1 cellular context compared by ENCODE assay signal in genomic region chr12:12813120-12814101, GRCh38.
TF ChIP-seq lines count a peak whose summit lies in the region.

TSS of gene DDX47 (plus strand) at chr12:12813346. CDS start at chr12:12813368, 22 bp downstream.

TF ChIP-seq in HEK293, 187 proteins besides CTCF, POLR2A, EP300 and RAD21 (continued from another document and continues in another):
- no peak for TF ChIP-seq REPIN1 (tag by site-specific recombination; IDR thresholded peaks at IDR 0.05; ENCODE audit: low read depth)
- TF ChIP-seq ZNF768 (tag by site-specific recombination; IDR thresholded peaks at IDR 0.05): no peak
- no peak; the same call in 1 of the 2 replicates for TF ChIP-seq ZSCAN23 (tag by site-specific recombination; IDR thresholded peaks at IDR 0.05)
- no peak for TF ChIP-seq ZNF280C (tag by site-specific recombination; IDR thresholded peaks at IDR 0.05)
- TF ChIP-seq ZNF560 (tag by site-specific recombination; IDR thresholded peaks at IDR 0.05; ENCODE audit: borderline replicate concordance): no peak
- no peak for TF ChIP-seq ZNF623 (tag by site-specific recombination; IDR thresholded peaks at IDR 0.05)
- TF ChIP-seq, protein P1, sequence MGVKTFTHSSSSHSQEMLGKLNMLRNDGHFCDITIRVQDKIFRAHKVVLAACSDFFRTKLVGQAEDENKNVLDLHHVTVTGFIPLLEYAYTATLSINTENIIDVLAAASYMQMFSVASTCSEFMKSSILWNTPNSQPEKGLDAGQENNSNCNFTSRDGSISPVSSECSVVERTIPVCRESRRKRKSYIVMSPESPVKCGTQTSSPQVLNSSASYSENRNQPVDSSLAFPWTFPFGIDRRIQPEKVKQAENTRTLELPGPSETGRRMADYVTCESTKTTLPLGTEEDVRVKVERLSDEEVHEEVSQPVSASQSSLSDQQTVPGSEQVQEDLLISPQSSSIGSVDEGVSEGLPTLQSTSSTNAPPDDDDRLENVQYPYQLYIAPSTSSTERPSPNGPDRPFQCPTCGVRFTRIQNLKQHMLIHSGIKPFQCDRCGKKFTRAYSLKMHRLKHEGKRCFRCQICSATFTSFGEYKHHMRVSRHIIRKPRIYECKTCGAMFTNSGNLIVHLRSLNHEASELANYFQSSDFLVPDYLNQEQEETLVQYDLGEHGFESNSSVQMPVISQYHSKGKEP (tag by site-specific recombination; IDR thresholded peaks at IDR 0.05): no peak
- 0 out of 2 replicates have a peak, but pooled peaks have one; percentile 42 for TF ChIP-seq ZNF843 (tag by site-specific recombination; IDR thresholded peaks at IDR 0.05)
- TF ChIP-seq ZNF248 (tag by site-specific recombination; IDR thresholded peaks at IDR 0.05): no peak
- TF ChIP-seq ZBTB48 (tag by site-specific recombination; IDR thresholded peaks at IDR 0.05): peak; percentile 49; the same call in 1 of the 2 replicates
- TF ChIP-seq ZNF830 (tag by site-specific recombination; IDR thresholded peaks at IDR 0.05; ENCODE audit: low read depth): no peak
- peak; percentile 49; the same call in 1 of the 2 replicates for TF ChIP-seq ZNF639 (tag by site-specific recombination; IDR thresholded peaks at IDR 0.05)
- TF ChIP-seq ZNF221 (tag by site-specific recombination; IDR thresholded peaks at IDR 0.05; ENCODE audit: borderline replicate concordance): no peak
- TF ChIP-seq ZNF202 (tag by site-specific recombination; IDR thresholded peaks at IDR 0.05; ENCODE audit: borderline replicate concordance): no peak
- no peak for TF ChIP-seq OVOL3 (tag by site-specific recombination; IDR thresholded peaks at IDR 0.05)
- TF ChIP-seq, protein P2, sequence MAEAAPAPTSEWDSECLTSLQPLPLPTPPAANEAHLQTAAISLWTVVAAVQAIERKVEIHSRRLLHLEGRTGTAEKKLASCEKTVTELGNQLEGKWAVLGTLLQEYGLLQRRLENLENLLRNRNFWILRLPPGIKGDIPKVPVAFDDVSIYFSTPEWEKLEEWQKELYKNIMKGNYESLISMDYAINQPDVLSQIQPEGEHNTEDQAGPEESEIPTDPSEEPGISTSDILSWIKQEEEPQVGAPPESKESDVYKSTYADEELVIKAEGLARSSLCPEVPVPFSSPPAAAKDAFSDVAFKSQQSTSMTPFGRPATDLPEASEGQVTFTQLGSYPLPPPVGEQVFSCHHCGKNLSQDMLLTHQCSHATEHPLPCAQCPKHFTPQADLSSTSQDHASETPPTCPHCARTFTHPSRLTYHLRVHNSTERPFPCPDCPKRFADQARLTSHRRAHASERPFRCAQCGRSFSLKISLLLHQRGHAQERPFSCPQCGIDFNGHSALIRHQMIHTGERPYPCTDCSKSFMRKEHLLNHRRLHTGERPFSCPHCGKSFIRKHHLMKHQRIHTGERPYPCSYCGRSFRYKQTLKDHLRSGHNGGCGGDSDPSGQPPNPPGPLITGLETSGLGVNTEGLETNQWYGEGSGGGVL (tag by site-specific recombination; IDR thresholded peaks at IDR 0.05): no peak
- TF ChIP-seq, protein P3, sequence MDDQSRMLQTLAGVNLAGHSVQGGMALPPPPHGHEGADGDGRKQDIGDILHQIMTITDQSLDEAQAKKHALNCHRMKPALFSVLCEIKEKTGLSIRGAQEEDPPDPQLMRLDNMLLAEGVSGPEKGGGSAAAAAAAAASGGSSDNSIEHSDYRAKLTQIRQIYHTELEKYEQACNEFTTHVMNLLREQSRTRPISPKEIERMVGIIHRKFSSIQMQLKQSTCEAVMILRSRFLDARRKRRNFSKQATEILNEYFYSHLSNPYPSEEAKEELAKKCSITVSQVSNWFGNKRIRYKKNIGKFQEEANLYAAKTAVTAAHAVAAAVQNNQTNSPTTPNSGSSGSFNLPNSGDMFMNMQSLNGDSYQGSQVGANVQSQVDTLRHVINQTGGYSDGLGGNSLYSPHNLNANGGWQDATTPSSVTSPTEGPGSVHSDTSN (CRISPR knock-in tag; IDR thresholded peaks at IDR 0.05): peak; percentile 23; the same call in 1 of the 2 replicates
- TF ChIP-seq, protein P4, sequence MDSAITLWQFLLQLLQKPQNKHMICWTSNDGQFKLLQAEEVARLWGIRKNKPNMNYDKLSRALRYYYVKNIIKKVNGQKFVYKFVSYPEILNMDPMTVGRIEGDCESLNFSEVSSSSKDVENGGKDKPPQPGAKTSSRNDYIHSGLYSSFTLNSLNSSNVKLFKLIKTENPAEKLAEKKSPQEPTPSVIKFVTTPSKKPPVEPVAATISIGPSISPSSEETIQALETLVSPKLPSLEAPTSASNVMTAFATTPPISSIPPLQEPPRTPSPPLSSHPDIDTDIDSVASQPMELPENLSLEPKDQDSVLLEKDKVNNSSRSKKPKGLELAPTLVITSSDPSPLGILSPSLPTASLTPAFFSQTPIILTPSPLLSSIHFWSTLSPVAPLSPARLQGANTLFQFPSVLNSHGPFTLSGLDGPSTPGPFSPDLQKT (IDR thresholded peaks at IDR 0.05; ENCODE audit: borderline replicate concordance, low read depth, low read length): no peak
- no peak for TF ChIP-seq GFI1B (tag by site-specific recombination; IDR thresholded peaks at IDR 0.05)
- TF ChIP-seq ZFP41 (tag by site-specific recombination; IDR thresholded peaks at IDR 0.05; ENCODE audit: borderline replicate concordance): no peak
- peak; percentile 64 for TF ChIP-seq ZBTB8A (tag by site-specific recombination; IDR thresholded peaks at IDR 0.05)
- TF ChIP-seq GLIS2 (tag by site-specific recombination; IDR thresholded peaks at IDR 0.05): no peak
- no peak for TF ChIP-seq ZNF311 (tag by site-specific recombination; IDR thresholded peaks at IDR 0.05; ENCODE audit: borderline replicate concordance)
- no peak for TF ChIP-seq ZNF146 (tag by site-specific recombination; IDR thresholded peaks at IDR 0.05)
- TF ChIP-seq ZNF792 (tag by site-specific recombination; IDR thresholded peaks at IDR 0.05): no peak
- TF ChIP-seq PRDM1 (tag by site-specific recombination; IDR thresholded peaks at IDR 0.05): no peak
- TF ChIP-seq ZNF121 (tag by site-specific recombination; IDR thresholded peaks at IDR 0.05): no peak
- no peak for TF ChIP-seq TCF7L2 (IDR thresholded peaks at IDR 0.05; ENCODE audit: borderline replicate concordance, low read depth, low read length)
- TF ChIP-seq ZNF548 (tag by site-specific recombination; IDR thresholded peaks at IDR 0.05): no peak
- no peak for TF ChIP-seq ZNF555 (tag by site-specific recombination; conservative IDR thresholded peaks at IDR 0.05)
- TF ChIP-seq ZNF629 (tag by site-specific recombination; IDR thresholded peaks at IDR 0.05): peak; percentile 57; the same call in 1 of the 2 replicates
- peak; percentile 35; the same call in 1 of the 2 replicates for TF ChIP-seq ZNF501 (tag by site-specific recombination; IDR thresholded peaks at IDR 0.05)
- TF ChIP-seq ZNF473 (tag by site-specific recombination; IDR thresholded peaks at IDR 0.05): no peak
- no peak for TF ChIP-seq ZNF394 (tag by site-specific recombination; IDR thresholded peaks at IDR 0.05; ENCODE audit: borderline replicate concordance)
- no peak for TF ChIP-seq ZNF658 (tag by site-specific recombination; IDR thresholded peaks at IDR 0.05)
- no peak for TF ChIP-seq ZNF433 (tag by site-specific recombination; IDR thresholded peaks at IDR 0.05; ENCODE audit: low read depth)
- no peak for TF ChIP-seq IKZF3 (tag by site-specific recombination; IDR thresholded peaks at IDR 0.05)
- no peak for TF ChIP-seq KLF16 (tag by site-specific recombination; IDR thresholded peaks at IDR 0.05)
- TF ChIP-seq ZBTB1 (tag by site-specific recombination; IDR thresholded peaks at IDR 0.05): no peak
- no peak for TF ChIP-seq ZNF155 (tag by site-specific recombination; IDR thresholded peaks at IDR 0.05)
- TF ChIP-seq ZNF449 (tag by site-specific recombination; IDR thresholded peaks at IDR 0.05): no peak
- TF ChIP-seq ZNF23 (tag by site-specific recombination; IDR thresholded peaks at IDR 0.05; ENCODE audit: borderline replicate concordance): no peak
- TF ChIP-seq, protein P5, sequence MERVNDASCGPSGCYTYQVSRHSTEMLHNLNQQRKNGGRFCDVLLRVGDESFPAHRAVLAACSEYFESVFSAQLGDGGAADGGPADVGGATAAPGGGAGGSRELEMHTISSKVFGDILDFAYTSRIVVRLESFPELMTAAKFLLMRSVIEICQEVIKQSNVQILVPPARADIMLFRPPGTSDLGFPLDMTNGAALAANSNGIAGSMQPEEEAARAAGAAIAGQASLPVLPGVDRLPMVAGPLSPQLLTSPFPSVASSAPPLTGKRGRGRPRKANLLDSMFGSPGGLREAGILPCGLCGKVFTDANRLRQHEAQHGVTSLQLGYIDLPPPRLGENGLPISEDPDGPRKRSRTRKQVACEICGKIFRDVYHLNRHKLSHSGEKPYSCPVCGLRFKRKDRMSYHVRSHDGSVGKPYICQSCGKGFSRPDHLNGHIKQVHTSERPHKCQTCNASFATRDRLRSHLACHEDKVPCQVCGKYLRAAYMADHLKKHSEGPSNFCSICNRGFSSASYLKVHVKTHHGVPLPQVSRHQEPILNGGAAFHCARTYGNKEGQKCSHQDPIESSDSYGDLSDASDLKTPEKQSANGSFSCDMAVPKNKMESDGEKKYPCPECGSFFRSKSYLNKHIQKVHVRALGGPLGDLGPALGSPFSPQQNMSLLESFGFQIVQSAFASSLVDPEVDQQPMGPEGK (tag by site-specific recombination; IDR thresholded peaks at IDR 0.05): no peak; the same call in 1 of the 2 replicates
- no peak for TF ChIP-seq ZBTB10 (tag by site-specific recombination; IDR thresholded peaks at IDR 0.05)
- TF ChIP-seq, protein P6, sequence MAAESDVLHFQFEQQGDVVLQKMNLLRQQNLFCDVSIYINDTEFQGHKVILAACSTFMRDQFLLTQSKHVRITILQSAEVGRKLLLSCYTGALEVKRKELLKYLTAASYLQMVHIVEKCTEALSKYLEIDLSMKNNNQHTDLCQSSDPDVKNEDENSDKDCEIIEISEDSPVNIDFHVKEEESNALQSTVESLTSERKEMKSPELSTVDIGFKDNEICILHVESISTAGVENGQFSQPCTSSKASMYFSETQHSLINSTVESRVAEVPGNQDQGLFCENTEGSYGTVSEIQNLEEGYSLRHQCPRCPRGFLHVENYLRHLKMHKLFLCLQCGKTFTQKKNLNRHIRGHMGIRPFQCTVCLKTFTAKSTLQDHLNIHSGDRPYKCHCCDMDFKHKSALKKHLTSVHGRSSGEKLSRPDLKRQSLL (tag by site-specific recombination; IDR thresholded peaks at IDR 0.05): no peak
- no peak for TF ChIP-seq ZNF223 (tag by site-specific recombination; IDR thresholded peaks at IDR 0.05)
- TF ChIP-seq SP7 (tag by site-specific recombination; IDR thresholded peaks at IDR 0.05): peak; percentile 65
